1 cellular context compared by ENCODE assay signal in the genomic region with DNA sequence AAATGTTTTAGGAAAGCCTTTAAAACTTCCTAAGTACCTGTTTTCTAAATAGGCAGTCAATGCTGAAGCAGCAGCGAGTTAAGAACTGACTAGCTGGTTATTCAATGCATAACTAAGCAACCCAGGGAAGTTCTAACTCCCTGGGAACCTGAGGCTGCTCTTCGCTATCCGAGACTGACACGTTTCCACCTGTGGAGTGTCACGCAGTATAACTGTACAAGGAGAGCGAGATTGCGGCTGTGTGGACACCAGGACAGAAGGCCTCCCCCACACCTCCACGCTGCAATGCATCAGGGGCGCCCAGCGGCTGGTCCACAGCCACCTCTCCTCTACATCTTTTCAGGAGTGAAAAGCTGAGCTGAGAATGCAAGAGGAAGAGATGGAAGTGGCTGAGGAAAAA.
TF ChIP-seq lines count a peak whose summit lies in the region.

No MANE protein-coding gene starts in this region.

TF ChIP-seq in liver, 16 proteins besides CTCF, POLR2A, EP300 and RAD21 (continued from another document):
- TF ChIP-seq, protein P1, sequence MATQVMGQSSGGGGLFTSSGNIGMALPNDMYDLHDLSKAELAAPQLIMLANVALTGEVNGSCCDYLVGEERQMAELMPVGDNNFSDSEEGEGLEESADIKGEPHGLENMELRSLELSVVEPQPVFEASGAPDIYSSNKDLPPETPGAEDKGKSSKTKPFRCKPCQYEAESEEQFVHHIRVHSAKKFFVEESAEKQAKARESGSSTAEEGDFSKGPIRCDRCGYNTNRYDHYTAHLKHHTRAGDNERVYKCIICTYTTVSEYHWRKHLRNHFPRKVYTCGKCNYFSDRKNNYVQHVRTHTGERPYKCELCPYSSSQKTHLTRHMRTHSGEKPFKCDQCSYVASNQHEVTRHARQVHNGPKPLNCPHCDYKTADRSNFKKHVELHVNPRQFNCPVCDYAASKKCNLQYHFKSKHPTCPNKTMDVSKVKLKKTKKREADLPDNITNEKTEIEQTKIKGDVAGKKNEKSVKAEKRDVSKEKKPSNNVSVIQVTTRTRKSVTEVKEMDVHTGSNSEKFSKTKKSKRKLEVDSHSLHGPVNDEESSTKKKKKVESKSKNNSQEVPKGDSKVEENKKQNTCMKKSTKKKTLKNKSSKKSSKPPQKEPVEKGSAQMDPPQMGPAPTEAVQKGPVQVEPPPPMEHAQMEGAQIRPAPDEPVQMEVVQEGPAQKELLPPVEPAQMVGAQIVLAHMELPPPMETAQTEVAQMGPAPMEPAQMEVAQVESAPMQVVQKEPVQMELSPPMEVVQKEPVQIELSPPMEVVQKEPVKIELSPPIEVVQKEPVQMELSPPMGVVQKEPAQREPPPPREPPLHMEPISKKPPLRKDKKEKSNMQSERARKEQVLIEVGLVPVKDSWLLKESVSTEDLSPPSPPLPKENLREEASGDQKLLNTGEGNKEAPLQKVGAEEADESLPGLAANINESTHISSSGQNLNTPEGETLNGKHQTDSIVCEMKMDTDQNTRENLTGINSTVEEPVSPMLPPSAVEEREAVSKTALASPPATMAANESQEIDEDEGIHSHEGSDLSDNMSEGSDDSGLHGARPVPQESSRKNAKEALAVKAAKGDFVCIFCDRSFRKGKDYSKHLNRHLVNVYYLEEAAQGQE (IDR thresholded peaks at IDR 0.05): no peak
- TF ChIP-seq NR2F2 (IDR thresholded peaks at IDR 0.05) (no peak), YY1 (IDR thresholded peaks at IDR 0.05) (no peak), ATF3 (IDR thresholded peaks at IDR 0.05) (no peak), EGR1 (IDR thresholded peaks at IDR 0.05; ENCODE audit: low read depth in 2 of 2) (no peak)
